In genomic region chr7:158975526-158976467, GRCh38 we compare ENCODE assay signal across 9 cellular contexts.
DNase-seq lines count a peak whose midpoint lies in the region; ATAC-seq and TF ChIP-seq lines count a peak whose summit lies in the region.
"Had no signal": no experiment of that assay in that cellular context is flagged by ENCODE, and none has a peak within 500 bp of the region (broad histone marks: within the 10 kb centered on the region; RNA-seq: fewer than 3 reads in every experiment).

No MANE protein-coding gene starts in this region.

- POLR2A ChIA-PET in HCT116 (lab: Charles Lee) = interaction anchor here (1.3 kb wide), 1 partner anchor 112 kb away, joined by 3 read pairs; no protein-coding TSS in a partner anchor

- no peak for TF ChIP-seq POLR2A in HCT116 (IDR thresholded peaks at IDR 0.05; ENCODE audit: borderline replicate concordance, extremely low read depth, insufficient read depth, insufficient read length)

- no peak overlapping the region for H3K9ac ChIP-seq in HCT116 (ENCODE audit: low read length)

- no peak overlapping the region for H3K4me3 ChIP-seq in CD4-positive, CD25-positive, alpha-beta regulatory T cell (ENCODE audit: low read depth, low read length)
- H3K4me3 ChIP-seq in HCT116 (replicated peaks in 1 of 2; ENCODE audit: low read depth in 1 of 2, low read length in 2 of 2) = no peak overlapping the region
- no peak overlapping the region for H3K4me3 ChIP-seq in fibroblast of mammary gland (ENCODE audit: control insufficient read depth, low read depth, low read length)
- H3K4me3 ChIP-seq in ascending aorta = no peak overlapping the region

- peak overlapping the region; percentile 70 for H3K4me2 ChIP-seq in HCT116 (ENCODE audit: low read length)

- no peaks in the 10 kb centered on the region for H3K27me3 Mint-ChIP-seq in CD4-positive, CD25-positive, alpha-beta regulatory T cell
- H3K27me3 Mint-ChIP-seq: brain had no signal

- TF ChIP-seq CTCF in HCT116 (IDR thresholded peaks at IDR 0.05 in 2 of 3, conservative IDR thresholded peaks at IDR 0.05 in 1 of 3; ENCODE audit: borderline replicate concordance in 1 of 3, insufficient read depth in 1 of 3, low read depth in 2 of 3, low read length in 2 of 3) = no peak
- TF ChIP-seq CTCF in fibroblast of mammary gland (conservative IDR thresholded peaks at IDR 0.05; ENCODE audit: control insufficient read depth, insufficient read depth, low read depth, low read length) = no peak
- TF ChIP-seq CTCF in ascending aorta (IDR thresholded peaks at IDR 0.05) = no peak

- H3K27ac ChIP-seq in CD4-positive, CD25-positive, alpha-beta regulatory T cell (ENCODE audit: insufficient read depth, low read length, poor library complexity, severe bottlenecking) = no peak overlapping the region
- H3K27ac ChIP-seq in HCT116 (ENCODE audit: low read depth, low read length) = no peak overlapping the region; the same call in 1 of the 2 replicates
- H3K27ac ChIP-seq in ascending aorta = no peak overlapping the region

- peak overlapping the region in 2 of 3 donors; percentile 48 to 71 for H3K27ac Mint-ChIP-seq in CD4-positive, CD25-positive, alpha-beta regulatory T cell

- H3K79me2 ChIP-seq in HCT116 (ENCODE audit: insufficient read depth, low read length) = no peaks in the 10 kb centered on the region

- peaks cover 0 to 1% of the 10 kb centered on the region in 2 experiments for H3K9me3 ChIP-seq in CD4-positive, CD25-positive, alpha-beta regulatory T cell (ENCODE audit: control insufficient read depth in 2 of 2, low read length in 2 of 2)
- H3K9me3 ChIP-seq in HCT116 (ENCODE audit: control insufficient read depth in 1 of 2, insufficient read depth in 1 of 2, low read depth in 1 of 2, low read length in 2 of 2) = peaks cover under 1 to 2% of the 10 kb centered on the region in 2 experiments; a peak in 2 of 4 replicates
- H3K9me3 ChIP-seq in ascending aorta = peaks cover 0 to 8% of the 10 kb centered on the region in 2 donors

- intact Hi-C loops in HCT116 (cut with micrococcal nuclease) (loop anchor here (2.0 to 5.0 kb wide), 2 partner anchors 222 to 533 kb away; no protein-coding TSS in a partner anchor), ascending aorta (cut with DNase I) (loop anchor here (2.0 to 5.0 kb wide), 2 partner anchors 193 to 278 kb away; no protein-coding TSS in a partner anchor)

- H3K36me3 Mint-ChIP-seq in CD4-positive, CD25-positive, alpha-beta regulatory T cell = no peaks in the 10 kb centered on the region

- H3K9me2 ChIP-seq in HCT116 (ENCODE audit: insufficient read depth) = no peaks in the 10 kb centered on the region

- no peaks in the 10 kb centered on the region for H3K36me3 ChIP-seq in CD4-positive, CD25-positive, alpha-beta regulatory T cell (ENCODE audit: control insufficient read depth, insufficient read depth, low read length)
- H3K36me3 ChIP-seq in HCT116 (ENCODE audit: control insufficient read depth in 1 of 2, insufficient read depth in 2 of 2, low read length in 2 of 2) = no peaks in the 10 kb centered on the region
- no peaks in the 10 kb centered on the region for H3K36me3 ChIP-seq in ascending aorta

- peak in 1 of 3 donors; percentile 21 for DNase-seq in CD4-positive, CD25-positive, alpha-beta regulatory T cell
- no peak for DNase-seq in HCT116 (ENCODE audit: low read depth, low spot score)
- peak; percentile 95 to 96 for DNase-seq in SHP77 (lab: John Stamatoyannopoulos, UW)
- peak; percentile 8 for DNase-seq in fibroblast of mammary gland (ENCODE audit: low read depth)
- no peak for DNase-seq in ascending aorta (ENCODE audit: low spot score in 2 of 2)
- no peak for DNase-seq in GDM1 (lab: John Stamatoyannopoulos, UW)
- DNase-seq in activated CD4-positive, CD25-positive, alpha-beta regulatory T cell (lab: John Stamatoyannopoulos, UW) = no peak

- H2AFZ ChIP-seq in HCT116 (ENCODE audit: low read depth, low read length, poor library complexity, severe bottlenecking) = peak overlapping the region; percentile 16

- peaks cover 16% of the 10 kb centered on the region for H3K4me1 ChIP-seq in CD4-positive, CD25-positive, alpha-beta regulatory T cell (ENCODE audit: control insufficient read depth, insufficient read depth, low read length, poor library complexity, severe bottlenecking)
- H3K4me1 ChIP-seq in HCT116 (ENCODE audit: control insufficient read depth in 1 of 2, insufficient read depth in 2 of 2, low read length in 2 of 2) (peaks cover 5 to 32% of the 10 kb centered on the region in 2 experiments), ascending aorta (peaks cover 2 to 8% of the 10 kb centered on the region in 2 donors)

- H3K9me3 Mint-ChIP-seq in CD4-positive, CD25-positive, alpha-beta regulatory T cell = peaks cover 0 to 6% (median 0%) of the 10 kb centered on the region in 7 donors

- no peak for TF ChIP-seq RAD21 in HCT116 (IDR thresholded peaks at IDR 0.05; ENCODE audit: low read depth)

- CTCF ChIA-PET in HCT116 (lab: Charles Lee) = interaction anchor here (0.9 to 2.3 kb wide), 5 partner anchors 10 to 543 kb away, joined by 3 to 13 read pairs (median 5); no protein-coding TSS in a partner anchor

- RAD21 ChIA-PET in HCT116 (lab: Charles Lee; ENCODE audit: low non-redundant PET in 1 of 2, low total read pairs in 2 of 2, uncharacterized antibody in 2 of 2, unreplicated experiment in 2 of 2) = no interaction called here

- H3K4me1 Mint-ChIP-seq in CD4-positive, CD25-positive, alpha-beta regulatory T cell = peaks cover 6 to 23% (median 12%) of the 10 kb centered on the region in 4 donors

- H4K20me1 ChIP-seq in HCT116 (ENCODE audit: insufficient read depth) = no peaks in the 10 kb centered on the region

- peak overlapping the region; percentile 24 to 91 (median 50) for H3K4me3 Mint-ChIP-seq in CD4-positive, CD25-positive, alpha-beta regulatory T cell

- no TSS peak for BruUV-seq in HCT116 (replicated peaks; lab: Mats Ljungman, UMichigan)

- H3K27me3 ChIP-seq in CD4-positive, CD25-positive, alpha-beta regulatory T cell (ENCODE audit: control insufficient read depth, insufficient read depth, low read length) = no peaks in the 10 kb centered on the region
- H3K27me3 ChIP-seq in HCT116 (ENCODE audit: insufficient read depth, low read length) (no peaks in the 10 kb centered on the region), ascending aorta (no peaks in the 10 kb centered on the region)

- no peak for ATAC-seq in CD4-positive, CD25-positive, alpha-beta regulatory T cell (ENCODE audit: low read depth in 2 of 2)
- ATAC-seq in HCT116 (0 out of 2 replicates have a peak, but pooled peaks have one; percentile 2), GM18858 (IDR thresholded peaks at IDR 0.05; ENCODE audit: unreplicated experiment) (no peak)

TF ChIP-seq in HCT116, 20 proteins besides CTCF, POLR2A, EP300 and RAD21:
- no peak for TF ChIP-seq ZBTB33 (IDR thresholded peaks at IDR 0.05; ENCODE audit: extremely low read depth, insufficient replicate concordance, low read length)
- TF ChIP-seq EGR1 (IDR thresholded peaks at IDR 0.05; ENCODE audit: low read depth) = peak; percentile 86
- TF ChIP-seq SRF (IDR thresholded peaks at IDR 0.05; ENCODE audit: low read depth) = no peak
TF ChIP-seq in HCT116: peak in this region for 1.

Comparison
In these comparisons a context has a peak if more than half of its experiments do, and no peak if none do; other contexts are left out.
1. DNase-seq: peak in SHP77 (2 of 2) and fibroblast of mammary gland (single experiment); none in HCT116 (single experiment), ascending aorta (0 of 2), GDM1 (single experiment) and activated CD4-positive, CD25-positive, alpha-beta regulatory T cell (0 of 4).